ENCODE assay signal across 14 cellular contexts in genomic region chr7:99864041-99864440, GRCh38. TPM values are rescaled to one million over a fixed set of nuclear protein-coding genes. Genes with fewer than 3 reads are reported as not detected.
"Had no signal": no experiment of that assay in that cellular context is flagged by ENCODE, and none has a peak within 500 bp of the region (broad histone marks: within the 10 kb centered on the region; RNA-seq: fewer than 3 reads in every experiment).

No MANE protein-coding gene starts in this region.

- H3K4me1 ChIP-seq: neural progenitor cell, pancreas, upper lobe of left lung had no signal

- H3K4me3 Mint-ChIP-seq: mesothelial cell of epicardium, neural progenitor cell had no signal

- H3K27ac ChIP-seq: hepatocyte, neural progenitor cell, pancreas, upper lobe of left lung had no signal

- H3K36me3 Mint-ChIP-seq: mesothelial cell of epicardium, neural progenitor cell had no signal

- H3K9ac ChIP-seq: neural progenitor cell had no signal

- H3K79me2 ChIP-seq: hepatocyte had no signal

- H2AFZ ChIP-seq: hepatocyte, neural progenitor cell had no signal

- H3K9me3 Mint-ChIP-seq: mesothelial cell of epicardium, neural progenitor cell had no signal

- H3K4me3 ChIP-seq: hepatocyte, neural progenitor cell, pancreas, upper lobe of left lung had no signal

- H3K4me2 ChIP-seq: hepatocyte, neural progenitor cell had no signal

- H3K27me3 ChIP-seq: hepatocyte, neural progenitor cell, pancreas, upper lobe of left lung had no signal

- H3K9me3 ChIP-seq: pancreas, upper lobe of left lung had no signal

- H3K27ac Mint-ChIP-seq: mesothelial cell of epicardium, neural progenitor cell had no signal

- DNase-seq: activated naive CD4-positive, alpha-beta T cell treated with anti-CD3 and anti-CD28 coated beads, Interleukin-2, amount 50 U/mL, for 16 hours; activated T-cell treated with anti-CD3 and anti-CD28 coated beads, Interleukin-2, amount 50 U/mL, for 1 hour; kidney; left ventricle myocardium superior; pancreas; stimulated activated CD4-positive, alpha-beta T cell treated with anti-CD3 and anti-CD28 coated beads, Interleukin-2, amount 100 ng/mL, for 48 hours; stimulated activated naive CD8-positive, alpha-beta T cell treated with anti-CD3 and anti-CD28 coated beads, Interleukin-15, Interleukin-2, amounts not matched to agents 100 U/mL and 50 U/mL, for 24 hours; upper lobe of left lung had no signal

- H3K36me3 ChIP-seq: neural progenitor cell, pancreas, upper lobe of left lung had no signal

RNA-seq across cellular contexts. Expression of gene OR2AE1, which starts 12.8 kb away (rescaled TPM):
- total RNA-seq: endothelial cell of umbilical vein, hepatocyte, kidney, left ventricle myocardium superior, pancreas had no signal
- polyA plus RNA-seq: hepatocyte, pancreas had no signal

RNA-seq across cellular contexts. Expression of gene CYP3A43, which starts 36.2 kb away (rescaled TPM):
- total RNA-seq: endothelial cell of umbilical vein; left ventricle myocardium superior; mesothelial cell of epicardium; T-helper 2 cell treated with Interferon-gamma antibody and Interleukin-4, amounts not matched to agents 100 ng/mL and 5 ng/mL, for 36 hours; temporal lobe; upper lobe of left lung had no signal
- polyA plus RNA-seq: endothelial cell of umbilical vein had no signal
